ENCODE assay signal across 8 cellular contexts in genomic region chr1:150874455-150875196, GRCh38. TPM values are rescaled to one million over a fixed set of nuclear protein-coding genes. Genes with fewer than 3 reads are reported as not detected.
DNase-seq lines count a peak whose midpoint lies in the region; ATAC-seq and TF ChIP-seq lines count a peak whose summit lies in the region.

No MANE protein-coding gene starts in this region.

- TF ChIP-seq POLR2A in Peyer's patch (IDR thresholded peaks at IDR 0.05) (no peak), esophagus squamous epithelium (IDR thresholded peaks at IDR 0.05) (no peak)

- peaks cover 54% of the 10 kb centered on the region for H3K79me2 ChIP-seq in DND-41 (ENCODE audit: insufficient read depth, low read length)

- H3K4me1 ChIP-seq in DND-41 (ENCODE audit: insufficient read depth, low read length) (peaks cover 28% of the 10 kb centered on the region), Peyer's patch (peaks cover 0 to 19% (median 4%) of the 10 kb centered on the region in 4 donors), esophagus squamous epithelium (peaks cover 3 to 48% (median 6%) of the 10 kb centered on the region in 3 donors), rectal smooth muscle tissue (ENCODE audit: control insufficient read depth, insufficient read depth, low read length) (peaks cover 3% of the 10 kb centered on the region)

- TF ChIP-seq CTCF in DND-41 (IDR thresholded peaks at IDR 0.05; ENCODE audit: borderline replicate concordance, extremely low read depth, low read length, poor library complexity, severe bottlenecking) = no peak
- TF ChIP-seq CTCF in Peyer's patch (IDR thresholded peaks at IDR 0.05) = no peak
- TF ChIP-seq CTCF in esophagus squamous epithelium (IDR thresholded peaks at IDR 0.05) = no peak

- no peak overlapping the region for H3K4me3 ChIP-seq in DND-41 (ENCODE audit: low read depth in 1 of 2, low read length in 2 of 2)
- peak overlapping the region in 2 of 4 donors; percentile 18 to 96 for H3K4me3 ChIP-seq in Peyer's patch
- H3K4me3 ChIP-seq in esophagus squamous epithelium = peak overlapping the region in 3 of 4 donors; percentile 79 to 99 (median 98)
- peak overlapping the region; percentile 81 for H3K4me3 ChIP-seq in rectal smooth muscle tissue (ENCODE audit: low read length)

- H3K27me3 ChIP-seq in DND-41 (ENCODE audit: insufficient read depth, low read length, poor library complexity) (no peaks in the 10 kb centered on the region), Peyer's patch (no peaks in the 10 kb centered on the region), esophagus squamous epithelium (no peaks in the 10 kb centered on the region), rectal smooth muscle tissue (ENCODE audit: control insufficient read depth, insufficient read depth, low read length) (no peaks in the 10 kb centered on the region)

- 39 to 48% methylated on average over 7 of the region's 7 CpGs for WGBS in esophagus squamous epithelium, 2 donors

- ATAC-seq in DND-41 (ENCODE audit: insufficient read depth, low read depth) = no peak

- H2AFZ ChIP-seq in DND-41 (ENCODE audit: low read depth, low read length) = no peak overlapping the region; the same call in 1 of the 2 replicates

- H3K27ac ChIP-seq in DND-41 (ENCODE audit: low read length) (no peak overlapping the region), Peyer's patch (peak overlapping the region in 3 of 4 donors; percentile 88 to 96 (median 93)), esophagus squamous epithelium (peak overlapping the region in 3 of 4 donors; percentile 12 to 99 (median 99)), rectal smooth muscle tissue (ENCODE audit: low read depth, low read length) (no peak overlapping the region)

- no peak for DNase-seq in DND-41
- DNase-seq in Peyer's patch = no peak
- no peak for DNase-seq in esophagus squamous epithelium (lab: John Stamatoyannopoulos, UW)
- DNase-seq in GDM1 (lab: John Stamatoyannopoulos, UW) = no peak
- DNase-seq in GM19238 (ENCODE audit: insufficient read length, low spot score) = no peak
- DNase-seq in mucosa of gallbladder (ENCODE audit: low spot score) = no peak
- no peak for DNase-seq in activated effector memory CD4-positive, alpha-beta T cell treated with anti-CD3 and anti-CD28 coated beads, Interleukin-2, amount 50 U/mL, for 16 hours

- H3K9me3 ChIP-seq in DND-41 (ENCODE audit: insufficient read depth, low read length, severe bottlenecking) (no peaks in the 10 kb centered on the region), Peyer's patch (no peaks in the 10 kb centered on the region), esophagus squamous epithelium (no peaks in the 10 kb centered on the region)

- intact Hi-C loops in esophagus squamous epithelium (cut with DNase I) = no loop called here

- H3K36me3 ChIP-seq in DND-41 (ENCODE audit: insufficient read depth, low read length) (peaks cover 7% of the 10 kb centered on the region), Peyer's patch (peaks cover 0 to 1% (median 0%) of the 10 kb centered on the region in 3 donors), esophagus squamous epithelium (peaks cover 0 to 20% (median 0%) of the 10 kb centered on the region in 3 donors), rectal smooth muscle tissue (ENCODE audit: control insufficient read depth, insufficient read depth, low read length) (no peaks in the 10 kb centered on the region)

- peak overlapping the region; percentile 84 for H3K4me2 ChIP-seq in DND-41 (ENCODE audit: insufficient read depth, low read length)

- H3K9ac ChIP-seq in DND-41 (ENCODE audit: low read depth, low read length) (peak overlapping the region; percentile 69; the same call in 1 of the 2 replicates), rectal smooth muscle tissue (ENCODE audit: low read length) (no peak overlapping the region)

- no peaks in the 10 kb centered on the region for H4K20me1 ChIP-seq in DND-41 (ENCODE audit: insufficient read depth, low read length)

RNA-seq across cellular contexts. Expression of gene ARNT, which starts 1.8 kb away (rescaled TPM):
- total RNA-seq in Peyer's patch = 10 to 100 TPM; 37.7 to 62.7 (median 48.2) TPM
- total RNA-seq in esophagus squamous epithelium = 10 to 100 TPM; 20.5 to 39.9 (median 25.0) TPM
- 38.9 TPM for total RNA-seq in mucosa of gallbladder

RNA-seq across cellular contexts. Expression of gene CTXND2, which starts 12.3 kb away (rescaled TPM):
- not detected for total RNA-seq in Peyer's patch
- total RNA-seq in esophagus squamous epithelium = not detected
- total RNA-seq in mucosa of gallbladder = not detected

RNA-seq across cellular contexts. Expression of gene SETDB1, which starts 51.5 kb away (rescaled TPM):
- total RNA-seq in Peyer's patch = 100 to 1,000 TPM in 1 of 4 donors, 10 to 100 TPM in 3; 28.2 to 106 (median 61.5) TPM
- total RNA-seq in esophagus squamous epithelium = 10 to 100 TPM; 20.5 to 39.5 (median 25.3) TPM
- total RNA-seq in mucosa of gallbladder = 42.6 TPM

Comparison
In these comparisons a context has a peak if more than half of its experiments do, and no peak if none do; other contexts are left out.
1. H3K27ac ChIP-seq: peak in Peyer's patch (3 of 4) and esophagus squamous epithelium (3 of 4); none in DND-41 (single experiment) and rectal smooth muscle tissue (single experiment).
2. H3K4me3 ChIP-seq: peak in esophagus squamous epithelium (3 of 4) and rectal smooth muscle tissue (single experiment); none in DND-41 (0 of 2).